In the genomic region with DNA sequence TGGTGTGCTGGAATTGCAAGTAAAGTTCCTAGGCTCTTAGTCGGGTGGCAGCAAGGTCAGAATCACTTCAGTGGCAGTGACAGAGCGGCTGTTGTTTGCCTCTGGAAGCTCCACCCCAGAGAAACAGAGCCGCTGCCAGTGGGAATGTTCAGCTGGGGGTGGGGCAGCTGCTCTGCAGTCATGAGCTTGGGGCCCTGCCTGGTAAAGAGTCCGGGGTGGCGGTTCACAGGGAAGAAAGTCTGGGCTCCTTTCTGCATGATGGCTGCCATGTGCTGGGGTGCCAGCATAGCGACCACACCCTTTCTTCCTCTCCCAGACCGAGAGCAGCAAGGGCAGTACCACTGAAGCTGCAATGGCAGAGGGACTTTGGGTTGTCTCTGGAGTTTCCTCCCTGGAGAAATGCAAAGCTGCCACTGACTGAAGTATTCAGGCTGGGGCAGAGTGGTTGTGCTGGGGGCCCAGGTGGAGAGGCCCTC, we compare ENCODE assay signal across 1 cellular context.
TF ChIP-seq lines count a peak whose summit lies in the region.

No MANE protein-coding gene starts in this region.

TF ChIP-seq in HepG2, 621 proteins besides CTCF, POLR2A, EP300 and RAD21 (continued from another document and continues in another):
- TF ChIP-seq, protein P1, sequence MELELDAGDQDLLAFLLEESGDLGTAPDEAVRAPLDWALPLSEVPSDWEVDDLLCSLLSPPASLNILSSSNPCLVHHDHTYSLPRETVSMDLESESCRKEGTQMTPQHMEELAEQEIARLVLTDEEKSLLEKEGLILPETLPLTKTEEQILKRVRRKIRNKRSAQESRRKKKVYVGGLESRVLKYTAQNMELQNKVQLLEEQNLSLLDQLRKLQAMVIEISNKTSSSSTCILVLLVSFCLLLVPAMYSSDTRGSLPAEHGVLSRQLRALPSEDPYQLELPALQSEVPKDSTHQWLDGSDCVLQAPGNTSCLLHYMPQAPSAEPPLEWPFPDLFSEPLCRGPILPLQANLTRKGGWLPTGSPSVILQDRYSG (CRISPR knock-in tag; IDR thresholded peaks at IDR 0.05) = no peak
- TF ChIP-seq PAF1 (CRISPR knock-in tag; IDR thresholded peaks at IDR 0.05) (no peak), HMGA1 (CRISPR knock-in tag; conservative IDR thresholded peaks at IDR 0.05) (no peak), ZNF605 (CRISPR knock-in tag; IDR thresholded peaks at IDR 0.05) (no peak), HDAC1 (CRISPR knock-in tag; IDR thresholded peaks at IDR 0.05) (no peak), MIER3 (CRISPR knock-in tag; IDR thresholded peaks at IDR 0.05; ENCODE audit: borderline replicate concordance) (no peak), HOXA7 (CRISPR knock-in tag; IDR thresholded peaks at IDR 0.05) (no peak), XRCC5 (optimal IDR thresholded peaks at IDR 0.05; ENCODE audit: low read length) (no peak), ATM (IDR thresholded peaks at IDR 0.05; ENCODE audit: borderline replicate concordance) (no peak), CENPT (CRISPR knock-in tag; IDR thresholded peaks at IDR 0.05; ENCODE audit: low read depth) (no peak), MEIS2 (CRISPR knock-in tag; IDR thresholded peaks at IDR 0.05) (no peak), ZNF703 (CRISPR knock-in tag; IDR thresholded peaks at IDR 0.05; ENCODE audit: borderline replicate concordance) (no peak), FOXM1 (CRISPR knock-in tag; IDR thresholded peaks at IDR 0.05) (no peak), ZFP62 (CRISPR knock-in tag; IDR thresholded peaks at IDR 0.05) (no peak), ZFP36L2 (CRISPR knock-in tag; IDR thresholded peaks at IDR 0.05) (no peak), SMARCE1 (IDR thresholded peaks at IDR 0.05; ENCODE audit: borderline replicate concordance) (no peak), ZSCAN12 (CRISPR knock-in tag; IDR thresholded peaks at IDR 0.05) (no peak), THYN1 (CRISPR knock-in tag; IDR thresholded peaks at IDR 0.05; ENCODE audit: borderline replicate concordance, low read depth) (no peak), ZNF446 (CRISPR knock-in tag; IDR thresholded peaks at IDR 0.05) (no peak), RORA (CRISPR knock-in tag; IDR thresholded peaks at IDR 0.05) (no peak), ZNF331 (CRISPR knock-in tag; IDR thresholded peaks at IDR 0.05) (no peak), ZNF652 (CRISPR knock-in tag; IDR thresholded peaks at IDR 0.05; ENCODE audit: borderline replicate concordance, low read depth) (no peak), RELA (CRISPR knock-in tag; IDR thresholded peaks at IDR 0.05) (no peak), NFE2L1 (CRISPR knock-in tag; IDR thresholded peaks at IDR 0.05; ENCODE audit: borderline replicate concordance) (no peak), ZNF557 (CRISPR knock-in tag; IDR thresholded peaks at IDR 0.05) (no peak), TAF1 (CRISPR knock-in tag; IDR thresholded peaks at IDR 0.05) (no peak), DR1 (CRISPR knock-in tag; IDR thresholded peaks at IDR 0.05) (no peak), PHF8 (CRISPR knock-in tag; IDR thresholded peaks at IDR 0.05) (peak; percentile 40), CC2D1A (CRISPR knock-in tag; IDR thresholded peaks at IDR 0.05) (no peak), ZNF883 (CRISPR knock-in tag; IDR thresholded peaks at IDR 0.05; ENCODE audit: not compliant biosample characterization) (peak; percentile 68), MATR3 (CRISPR knock-in tag; IDR thresholded peaks at IDR 0.05) (no peak), MYC (CRISPR knock-in tag; IDR thresholded peaks at IDR 0.05; ENCODE audit: borderline replicate concordance) (no peak; the same call in 1 of the 2 replicates), RFX5 (IDR thresholded peaks at IDR 0.05; ENCODE audit: low read depth, low read length) (no peak), ZNF761 (CRISPR knock-in tag; conservative IDR thresholded peaks at IDR 0.05) (no peak), ZNF572 (CRISPR knock-in tag; IDR thresholded peaks at IDR 0.05) (no peak), ARNT (IDR thresholded peaks at IDR 0.05) (no peak), ZNF274 (CRISPR knock-in tag; IDR thresholded peaks at IDR 0.05) (no peak), PCBP1 (IDR thresholded peaks at IDR 0.05; ENCODE audit: borderline replicate concordance, low read depth, low read length) (no peak)
- TF ChIP-seq, protein P2, sequence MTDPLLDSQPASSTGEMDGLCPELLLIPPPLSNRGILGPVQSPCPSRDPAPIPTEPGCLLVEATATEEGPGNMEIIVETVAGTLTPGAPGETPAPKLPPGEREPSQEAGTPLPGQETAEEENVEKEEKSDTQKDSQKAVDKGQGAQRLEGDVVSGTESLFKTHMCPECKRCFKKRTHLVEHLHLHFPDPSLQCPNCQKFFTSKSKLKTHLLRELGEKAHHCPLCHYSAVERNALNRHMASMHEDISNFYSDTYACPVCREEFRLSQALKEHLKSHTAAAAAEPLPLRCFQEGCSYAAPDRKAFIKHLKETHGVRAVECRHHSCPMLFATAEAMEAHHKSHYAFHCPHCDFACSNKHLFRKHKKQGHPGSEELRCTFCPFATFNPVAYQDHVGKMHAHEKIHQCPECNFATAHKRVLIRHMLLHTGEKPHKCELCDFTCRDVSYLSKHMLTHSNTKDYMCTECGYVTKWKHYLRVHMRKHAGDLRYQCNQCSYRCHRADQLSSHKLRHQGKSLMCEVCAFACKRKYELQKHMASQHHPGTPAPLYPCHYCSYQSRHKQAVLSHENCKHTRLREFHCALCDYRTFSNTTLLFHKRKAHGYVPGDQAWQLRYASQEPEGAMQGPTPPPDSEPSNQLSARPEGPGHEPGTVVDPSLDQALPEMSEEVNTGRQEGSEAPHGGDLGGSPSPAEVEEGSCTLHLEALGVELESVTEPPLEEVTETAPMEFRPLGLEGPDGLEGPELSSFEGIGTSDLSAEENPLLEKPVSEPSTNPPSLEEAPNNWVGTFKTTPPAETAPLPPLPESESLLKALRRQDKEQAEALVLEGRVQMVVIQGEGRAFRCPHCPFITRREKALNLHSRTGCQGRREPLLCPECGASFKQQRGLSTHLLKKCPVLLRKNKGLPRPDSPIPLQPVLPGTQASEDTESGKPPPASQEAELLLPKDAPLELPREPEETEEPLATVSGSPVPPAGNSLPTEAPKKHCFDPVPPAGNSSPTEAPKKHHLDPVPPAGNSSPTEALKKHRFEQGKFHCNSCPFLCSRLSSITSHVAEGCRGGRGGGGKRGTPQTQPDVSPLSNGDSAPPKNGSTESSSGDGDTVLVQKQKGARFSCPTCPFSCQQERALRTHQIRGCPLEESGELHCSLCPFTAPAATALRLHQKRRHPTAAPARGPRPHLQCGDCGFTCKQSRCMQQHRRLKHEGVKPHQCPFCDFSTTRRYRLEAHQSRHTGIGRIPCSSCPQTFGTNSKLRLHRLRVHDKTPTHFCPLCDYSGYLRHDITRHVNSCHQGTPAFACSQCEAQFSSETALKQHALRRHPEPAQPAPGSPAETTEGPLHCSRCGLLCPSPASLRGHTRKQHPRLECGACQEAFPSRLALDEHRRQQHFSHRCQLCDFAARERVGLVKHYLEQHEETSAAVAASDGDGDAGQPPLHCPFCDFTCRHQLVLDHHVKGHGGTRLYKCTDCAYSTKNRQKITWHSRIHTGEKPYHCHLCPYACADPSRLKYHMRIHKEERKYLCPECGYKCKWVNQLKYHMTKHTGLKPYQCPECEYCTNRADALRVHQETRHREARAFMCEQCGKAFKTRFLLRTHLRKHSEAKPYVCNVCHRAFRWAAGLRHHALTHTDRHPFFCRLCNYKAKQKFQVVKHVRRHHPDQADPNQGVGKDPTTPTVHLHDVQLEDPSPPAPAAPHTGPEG (CRISPR knock-in tag; IDR thresholded peaks at IDR 0.05) = no peak
- TF ChIP-seq, protein P3, sequence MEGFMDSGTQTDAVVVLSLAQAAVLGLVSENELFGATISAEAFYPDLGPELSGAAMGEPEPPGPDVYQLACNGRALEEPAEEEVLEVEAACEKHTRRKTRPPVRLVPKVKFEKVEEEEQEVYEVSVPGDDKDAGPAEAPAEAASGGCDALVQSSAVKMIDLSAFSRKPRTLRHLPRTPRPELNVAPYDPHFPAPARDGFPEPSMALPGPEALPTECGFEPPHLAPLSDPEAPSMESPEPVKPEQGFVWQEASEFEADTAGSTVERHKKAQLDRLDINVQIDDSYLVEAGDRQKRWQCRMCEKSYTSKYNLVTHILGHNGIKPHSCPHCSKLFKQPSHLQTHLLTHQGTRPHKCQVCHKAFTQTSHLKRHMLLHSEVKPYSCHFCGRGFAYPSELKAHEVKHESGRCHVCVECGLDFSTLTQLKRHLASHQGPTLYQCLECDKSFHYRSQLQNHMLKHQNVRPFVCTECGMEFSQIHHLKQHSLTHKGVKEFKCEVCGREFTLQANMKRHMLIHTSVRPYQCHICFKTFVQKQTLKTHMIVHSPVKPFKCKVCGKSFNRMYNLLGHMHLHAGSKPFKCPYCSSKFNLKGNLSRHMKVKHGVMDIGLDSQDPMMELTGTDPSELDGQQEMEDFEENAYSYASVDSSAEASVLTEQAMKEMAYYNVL (CRISPR knock-in tag; IDR thresholded peaks at IDR 0.05; ENCODE audit: borderline replicate concordance) = no peak
- TF ChIP-seq, protein P4, sequence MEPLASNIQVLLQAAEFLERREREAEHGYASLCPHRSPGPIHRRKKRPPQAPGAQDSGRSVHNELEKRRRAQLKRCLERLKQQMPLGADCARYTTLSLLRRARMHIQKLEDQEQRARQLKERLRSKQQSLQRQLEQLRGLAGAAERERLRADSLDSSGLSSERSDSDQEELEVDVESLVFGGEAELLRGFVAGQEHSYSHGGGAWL (CRISPR knock-in tag; IDR thresholded peaks at IDR 0.05) = no peak
- TF ChIP-seq, protein P5, sequence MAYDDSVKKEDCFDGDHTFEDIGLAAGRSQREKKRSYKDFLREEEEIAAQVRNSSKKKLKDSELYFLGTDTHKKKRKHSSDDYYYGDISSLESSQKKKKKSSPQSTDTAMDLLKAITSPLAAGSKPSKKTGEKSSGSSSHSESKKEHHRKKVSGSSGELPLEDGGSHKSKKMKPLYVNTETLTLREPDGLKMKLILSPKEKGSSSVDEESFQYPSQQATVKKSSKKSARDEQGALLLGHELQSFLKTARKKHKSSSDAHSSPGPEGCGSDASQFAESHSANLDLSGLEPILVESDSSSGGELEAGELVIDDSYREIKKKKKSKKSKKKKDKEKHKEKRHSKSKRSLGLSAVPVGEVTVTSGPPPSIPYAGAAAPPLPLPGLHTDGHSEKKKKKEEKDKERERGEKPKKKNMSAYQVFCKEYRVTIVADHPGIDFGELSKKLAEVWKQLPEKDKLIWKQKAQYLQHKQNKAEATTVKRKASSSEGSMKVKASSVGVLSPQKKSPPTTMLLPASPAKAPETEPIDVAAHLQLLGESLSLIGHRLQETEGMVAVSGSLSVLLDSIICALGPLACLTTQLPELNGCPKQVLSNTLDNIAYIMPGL (CRISPR knock-in tag; IDR thresholded peaks at IDR 0.05; ENCODE audit: borderline replicate concordance in 1 of 2, low read depth in 1 of 2) = no peak
- TF ChIP-seq, protein P6, sequence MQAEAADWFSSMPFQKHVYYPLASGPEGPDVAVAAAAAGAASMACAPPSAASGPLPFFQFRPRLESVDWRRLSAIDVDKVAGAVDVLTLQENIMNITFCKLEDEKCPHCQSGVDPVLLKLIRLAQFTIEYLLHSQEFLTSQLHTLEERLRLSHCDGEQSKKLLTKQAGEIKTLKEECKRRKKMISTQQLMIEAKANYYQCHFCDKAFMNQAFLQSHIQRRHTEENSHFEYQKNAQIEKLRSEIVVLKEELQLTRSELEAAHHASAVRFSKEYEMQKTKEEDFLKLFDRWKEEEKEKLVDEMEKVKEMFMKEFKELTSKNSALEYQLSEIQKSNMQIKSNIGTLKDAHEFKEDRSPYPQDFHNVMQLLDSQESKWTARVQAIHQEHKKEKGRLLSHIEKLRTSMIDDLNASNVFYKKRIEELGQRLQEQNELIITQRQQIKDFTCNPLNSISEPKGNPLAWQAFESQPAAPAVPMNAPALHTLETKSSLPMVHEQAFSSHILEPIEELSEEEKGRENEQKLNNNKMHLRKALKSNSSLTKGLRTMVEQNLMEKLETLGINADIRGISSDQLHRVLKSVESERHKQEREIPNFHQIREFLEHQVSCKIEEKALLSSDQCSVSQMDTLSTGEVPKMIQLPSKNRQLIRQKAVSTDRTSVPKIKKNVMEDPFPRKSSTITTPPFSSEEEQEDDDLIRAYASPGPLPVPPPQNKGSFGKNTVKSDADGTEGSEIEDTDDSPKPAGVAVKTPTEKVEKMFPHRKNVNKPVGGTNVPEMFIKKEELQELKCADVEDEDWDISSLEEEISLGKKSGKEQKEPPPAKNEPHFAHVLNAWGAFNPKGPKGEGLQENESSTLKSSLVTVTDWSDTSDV (CRISPR knock-in tag; IDR thresholded peaks at IDR 0.05) = 0 out of 2 replicates have a peak, but pooled peaks have one; percentile 10
- TF ChIP-seq, protein P7, sequence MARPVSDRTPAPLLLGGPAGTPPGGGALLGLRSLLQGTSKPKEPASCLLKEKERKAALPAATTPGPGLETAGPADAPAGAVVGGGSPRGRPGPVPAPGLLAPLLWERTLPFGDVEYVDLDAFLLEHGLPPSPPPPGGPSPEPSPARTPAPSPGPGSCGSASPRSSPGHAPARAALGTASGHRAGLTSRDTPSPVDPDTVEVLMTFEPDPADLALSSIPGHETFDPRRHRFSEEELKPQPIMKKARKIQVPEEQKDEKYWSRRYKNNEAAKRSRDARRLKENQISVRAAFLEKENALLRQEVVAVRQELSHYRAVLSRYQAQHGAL (CRISPR knock-in tag; IDR thresholded peaks at IDR 0.05; ENCODE audit: not compliant biosample characterization) = no peak
- TF ChIP-seq, protein P8, sequence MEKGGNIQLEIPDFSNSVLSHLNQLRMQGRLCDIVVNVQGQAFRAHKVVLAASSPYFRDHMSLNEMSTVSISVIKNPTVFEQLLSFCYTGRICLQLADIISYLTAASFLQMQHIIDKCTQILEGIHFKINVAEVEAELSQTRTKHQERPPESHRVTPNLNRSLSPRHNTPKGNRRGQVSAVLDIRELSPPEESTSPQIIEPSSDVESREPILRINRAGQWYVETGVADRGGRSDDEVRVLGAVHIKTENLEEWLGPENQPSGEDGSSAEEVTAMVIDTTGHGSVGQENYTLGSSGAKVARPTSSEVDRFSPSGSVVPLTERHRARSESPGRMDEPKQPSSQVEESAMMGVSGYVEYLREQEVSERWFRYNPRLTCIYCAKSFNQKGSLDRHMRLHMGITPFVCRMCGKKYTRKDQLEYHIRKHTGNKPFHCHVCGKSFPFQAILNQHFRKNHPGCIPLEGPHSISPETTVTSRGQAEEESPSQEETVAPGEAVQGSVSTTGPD (CRISPR knock-in tag; IDR thresholded peaks at IDR 0.05) = no peak
- TF ChIP-seq, protein P9, sequence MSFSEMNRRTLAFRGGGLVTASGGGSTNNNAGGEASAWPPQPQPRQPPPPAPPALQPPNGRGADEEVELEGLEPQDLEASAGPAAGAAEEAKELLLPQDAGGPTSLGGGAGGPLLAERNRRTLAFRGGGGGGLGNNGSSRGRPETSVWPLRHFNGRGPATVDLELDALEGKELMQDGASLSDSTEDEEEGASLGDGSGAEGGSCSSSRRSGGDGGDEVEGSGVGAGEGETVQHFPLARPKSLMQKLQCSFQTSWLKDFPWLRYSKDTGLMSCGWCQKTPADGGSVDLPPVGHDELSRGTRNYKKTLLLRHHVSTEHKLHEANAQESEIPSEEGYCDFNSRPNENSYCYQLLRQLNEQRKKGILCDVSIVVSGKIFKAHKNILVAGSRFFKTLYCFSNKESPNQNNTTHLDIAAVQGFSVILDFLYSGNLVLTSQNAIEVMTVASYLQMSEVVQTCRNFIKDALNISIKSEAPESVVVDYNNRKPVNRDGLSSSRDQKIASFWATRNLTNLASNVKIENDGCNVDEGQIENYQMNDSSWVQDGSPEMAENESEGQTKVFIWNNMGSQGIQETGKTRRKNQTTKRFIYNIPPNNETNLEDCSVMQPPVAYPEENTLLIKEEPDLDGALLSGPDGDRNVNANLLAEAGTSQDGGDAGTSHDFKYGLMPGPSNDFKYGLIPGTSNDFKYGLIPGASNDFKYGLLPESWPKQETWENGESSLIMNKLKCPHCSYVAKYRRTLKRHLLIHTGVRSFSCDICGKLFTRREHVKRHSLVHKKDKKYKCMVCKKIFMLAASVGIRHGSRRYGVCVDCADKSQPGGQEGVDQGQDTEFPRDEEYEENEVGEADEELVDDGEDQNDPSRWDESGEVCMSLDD (CRISPR knock-in tag; IDR thresholded peaks at IDR 0.05; ENCODE audit: borderline replicate concordance) = no peak
